ENCODE assay signal across 17 cellular contexts in genomic region chr7:69962856-69963149, GRCh38.
DNase-seq lines count a peak whose midpoint lies in the region; ATAC-seq and TF ChIP-seq lines count a peak whose summit lies in the region.
"Had no signal": no experiment of that assay in that cellular context is flagged by ENCODE, and none has a peak within 500 bp of the region (broad histone marks: within the 10 kb centered on the region; RNA-seq: fewer than 3 reads in every experiment).

No MANE protein-coding gene starts in this region.

- no peak overlapping the region for H3K27ac Mint-ChIP-seq in endothelial cell (ENCODE audit: unreplicated experiment)
- H3K27ac Mint-ChIP-seq: activated CD8-positive, alpha-beta T cell treated with anti-CD3 and anti-CD28 coated beads, Interleukin-2, amount 10 ng/mL, durations not matched to agents 7 days and 5 days; activated naive CD4-positive, alpha-beta T cell treated with anti-CD3 and anti-CD28 coated beads, Interleukin-2, amount 50 U/mL, for 24 hours; progenitor cell of endocrine pancreas had no signal

- no peak overlapping the region for H2AFZ ChIP-seq in smooth muscle cell (ENCODE audit: low read depth)

- H3K9me3 Mint-ChIP-seq in endothelial cell (ENCODE audit: unreplicated experiment): no peaks in the 10 kb centered on the region
- H3K9me3 Mint-ChIP-seq: activated naive CD4-positive, alpha-beta T cell treated with anti-CD3 and anti-CD28 coated beads, Interleukin-2, amount 50 U/mL, for 24 hours had no signal

- H3K9me3 ChIP-seq in smooth muscle cell (replicated peaks; ENCODE audit: low read depth): no peaks in the 10 kb centered on the region

- H3K9ac ChIP-seq in smooth muscle cell (ENCODE audit: low read depth): no peak overlapping the region

- H3K4me3 ChIP-seq in cardiac fibroblast (replicated peaks in 1 of 2; ENCODE audit: low read depth in 2 of 2, low read length in 2 of 2): no peak overlapping the region
- peak overlapping the region; percentile 4 for H3K4me3 ChIP-seq in smooth muscle cell
- H3K4me3 ChIP-seq: lung had no signal

- no peaks in the 10 kb centered on the region for H3K79me2 ChIP-seq in smooth muscle cell (ENCODE audit: low read depth)

- no peak overlapping the region for H3K4me3 Mint-ChIP-seq in endothelial cell (ENCODE audit: unreplicated experiment)
- H3K4me3 Mint-ChIP-seq: activated CD8-positive, alpha-beta T cell treated with anti-CD3 and anti-CD28 coated beads, Interleukin-2, amount 10 ng/mL, durations not matched to agents 7 days and 5 days; activated naive CD4-positive, alpha-beta T cell treated with anti-CD3 and anti-CD28 coated beads, Interleukin-2, amount 50 U/mL, for 24 hours had no signal

- ATAC-seq in GM19035 (IDR thresholded peaks at IDR 0.05; ENCODE audit: unreplicated experiment) (peak; percentile 62), HG03439 (IDR thresholded peaks at IDR 0.05; ENCODE audit: unreplicated experiment) (peak; percentile 38)
- ATAC-seq: activated CD8-positive, alpha-beta T cell treated with anti-CD3 and anti-CD28 coated beads, Interleukin-2, amount 10 ng/mL, durations not matched to agents 7 days and 5 days had no signal

- H4K20me1 ChIP-seq in smooth muscle cell (ENCODE audit: low read depth): peaks cover 41% of the 10 kb centered on the region

- peaks cover 8% of the 10 kb centered on the region for H3K4me1 ChIP-seq in smooth muscle cell (ENCODE audit: low read depth)

- H3F3A ChIP-seq in smooth muscle cell (ENCODE audit: low read depth): no peaks in the 10 kb centered on the region

- TF ChIP-seq CTCF in cardiac fibroblast (IDR thresholded peaks at IDR 0.05; ENCODE audit: low read depth, low read length): no peak
- TF ChIP-seq CTCF in smooth muscle cell (IDR thresholded peaks at IDR 0.05; ENCODE audit: borderline replicate concordance, insufficient read depth, poor library complexity, severe bottlenecking): no peak
- no peak for TF ChIP-seq CTCF in endothelial cell (IDR thresholded peaks at IDR 0.05; ENCODE audit: unreplicated experiment)

- H3K27me3 ChIP-seq in smooth muscle cell (ENCODE audit: low read depth): peaks cover 36% of the 10 kb centered on the region

- H3K4me2 ChIP-seq in smooth muscle cell: peak overlapping the region; percentile 59

- peaks cover 36% of the 10 kb centered on the region for H3K4me1 Mint-ChIP-seq in endothelial cell (ENCODE audit: unreplicated experiment)

- H3K27me3 Mint-ChIP-seq in endothelial cell (ENCODE audit: unreplicated experiment): peaks cover 3% of the 10 kb centered on the region
- H3K27me3 Mint-ChIP-seq: activated naive CD4-positive, alpha-beta T cell treated with anti-CD3 and anti-CD28 coated beads, Interleukin-2, amount 50 U/mL, for 24 hours; progenitor cell of endocrine pancreas had no signal

- H3K36me3 Mint-ChIP-seq in endothelial cell (ENCODE audit: low read depth, unreplicated experiment): no peaks in the 10 kb centered on the region
- H3K36me3 Mint-ChIP-seq: activated naive CD4-positive, alpha-beta T cell treated with anti-CD3 and anti-CD28 coated beads, Interleukin-2, amount 50 U/mL, for 24 hours had no signal

- peak; percentile 1 to 38 for DNase-seq in cardiac fibroblast (ENCODE audit: low read depth in 2 of 2)
- DNase-seq in smooth muscle cell (lab: John Stamatoyannopoulos, UW; ENCODE audit: unreplicated experiment): no peak
- DNase-seq in NOMO-1 (lab: John Stamatoyannopoulos, UW; ENCODE audit: unreplicated experiment in 2 of 2): no peak
- DNase-seq in RKO (ENCODE audit: low spot score): no peak
- no peak for DNase-seq in endothelial cell (ENCODE audit: low spot score)
- DNase-seq in GF-D8 (lab: John Stamatoyannopoulos, UW): no peak
- DNase-seq: activated CD8-positive, alpha-beta T cell treated with anti-CD3 and anti-CD28 coated beads, Interleukin-2, amount 10 ng/mL, durations not matched to agents 7 days and 5 days; dermis blood vessel endothelial cell; glutamatergic neuron; NCI-H1436 treated with DMSO at 0.1 percent for 48 hours; stimulated activated CD4-positive, alpha-beta T cell treated with anti-CD3 and anti-CD28 coated beads, Interleukin-2, amount 100 ng/mL, for 24 hours; T-helper 1 cell had no signal

- no peak overlapping the region for H3K27ac ChIP-seq in smooth muscle cell (ENCODE audit: low read depth)

- no peaks in the 10 kb centered on the region for H3K36me3 ChIP-seq in smooth muscle cell (ENCODE audit: low read depth)

Comparison
In these comparisons a context has a peak if more than half of its experiments do, and no peak if none do; other contexts are left out.
1. DNase-seq: peak in cardiac fibroblast (2 of 2); none in smooth muscle cell (single experiment), NOMO-1 (0 of 2), RKO (single experiment), endothelial cell (single experiment) and GF-D8 (single experiment).